19 cellular contexts compared by ENCODE assay signal in genomic region chr5:144638802-144639201, GRCh38.
DNase-seq lines count a peak whose midpoint lies in the region; FAIRE-seq and TF ChIP-seq lines count a peak whose summit lies in the region.
"Had no signal": no experiment of that assay in that cellular context is flagged by ENCODE, and none has a peak within 500 bp of the region (broad histone marks: within the 10 kb centered on the region; RNA-seq: fewer than 3 reads in every experiment).

No MANE protein-coding gene starts in this region.

- H3K79me1 ChIP-seq in mesendoderm (ENCODE audit: low read length) = no peaks in the 10 kb centered on the region

- no peak overlapping the region for H2AFZ ChIP-seq in SK-N-SH (ENCODE audit: low read depth)
- H2AFZ ChIP-seq: GM23338 had no signal

- H2AK5ac ChIP-seq in mesendoderm (ENCODE audit: low read length) = no peak overlapping the region

- POLR2A ChIA-PET in SK-N-SH (lab: Yijun Ruan, JAX) = no interaction called here

- H2BK5ac ChIP-seq in mesendoderm (ENCODE audit: low read length) = no peak overlapping the region

- no peak overlapping the region for H2BK120ac ChIP-seq in mesendoderm (ENCODE audit: low read depth, low read length)

- H2BK15ac ChIP-seq in mesendoderm (replicated peaks; ENCODE audit: low read depth) = no peak overlapping the region

- peak overlapping the region in 1 of 2 experiments; percentile 69; a peak in 2 of 4 replicates for H3K27ac ChIP-seq in SK-N-SH (ENCODE audit: low read depth in 2 of 2, low read length in 1 of 2)
- H3K27ac ChIP-seq in mesendoderm (ENCODE audit: low read depth, low read length) = no peak overlapping the region

- no peaks in the 10 kb centered on the region for H3K9me3 ChIP-seq in SK-N-SH
- H3K9me3 ChIP-seq: BE2C had no signal

- H3K79me2 ChIP-seq in SK-N-SH (ENCODE audit: insufficient read depth) (no peaks in the 10 kb centered on the region), mesendoderm (ENCODE audit: control insufficient read depth, insufficient read depth, low read length) (no peaks in the 10 kb centered on the region)

- WGBS in SK-N-SH (ENCODE audit: low lambda C conversion rate) = 10% methylated on average over 3 of the region's 3 CpGs
- WGBS in mesendoderm (ENCODE audit: extremely low coverage, insufficient coverage, low lambda C conversion rate) = no CpG with 5 or more reads among the region's 3 CpGs

- DNase-seq in NCI-H82 (lab: John Stamatoyannopoulos, UW) (peak; percentile 78), SK-N-SH (peak; percentile 42), mesendoderm (peak; percentile 24), progenitor cell of endocrine pancreas (ENCODE audit: low spot score, unreplicated experiment) (no peak), D721Med (ENCODE audit: insufficient read length, low spot score) (no peak), type B pancreatic cell (ENCODE audit: extremely low spot score, unreplicated experiment) (no peak)
- DNase-seq in activated naive CD4-positive, alpha-beta T cell treated with anti-CD3 and anti-CD28 coated beads, Interleukin-2, amount 50 U/mL, for 16 hours = no peak
- DNase-seq in stimulated activated CD4-positive, alpha-beta T cell treated with anti-CD3 and anti-CD28 coated beads, Interleukin-4, amount 100 ng/mL, for 24 hours = no peak
- DNase-seq: BE2C; C1 segment of cervical spinal cord; CD4-positive, CD25-positive, alpha-beta regulatory T cell; CD8-positive, alpha-beta memory T cell; COR-L47; GDM1; HCEC 1CT had no signal

- TF ChIP-seq EP300 in SK-N-SH (IDR thresholded peaks at IDR 0.05; ENCODE audit: borderline replicate concordance in 1 of 2, low read depth in 1 of 2, low read length in 1 of 2) = peak in 1 of 2 experiments; percentile 96; a peak in 2 of 4 replicates

- H3K9ac ChIP-seq in SK-N-SH = no peak overlapping the region
- no peak overlapping the region for H3K9ac ChIP-seq in mesendoderm (ENCODE audit: low read length)

- H3K4me1 ChIP-seq in SK-N-SH (ENCODE audit: control insufficient read depth in 1 of 2, insufficient read depth in 2 of 2, low read depth in 1 of 2, low read length in 1 of 2) (peaks cover 0 to 5% of the 10 kb centered on the region in 2 experiments; a peak in 2 of 4 replicates), mesendoderm (ENCODE audit: control insufficient read depth, low read depth, low read length) (no peaks in the 10 kb centered on the region)
- H3K4me1 ChIP-seq: BE2C had no signal

- H3K18ac ChIP-seq in mesendoderm (ENCODE audit: low read length) = no peak overlapping the region

- H3K4me3 Mint-ChIP-seq in progenitor cell of endocrine pancreas (ENCODE audit: low read depth) = no peak overlapping the region
- no peak overlapping the region for H3K4me3 Mint-ChIP-seq in type B pancreatic cell
- H3K4me3 Mint-ChIP-seq: CD4-positive, CD25-positive, alpha-beta regulatory T cell; CD8-positive, alpha-beta memory T cell; GM23338 had no signal

- no peak for TF ChIP-seq CTCF in SK-N-SH (IDR thresholded peaks at IDR 0.05)
- no peak for TF ChIP-seq CTCF in progenitor cell of endocrine pancreas (IDR thresholded peaks at IDR 0.05; ENCODE audit: unreplicated experiment)
- no peak for TF ChIP-seq CTCF in D721Med (IDR thresholded peaks at IDR 0.05; ENCODE audit: insufficient read depth, missing control alignments)
- TF ChIP-seq CTCF in type B pancreatic cell (conservative IDR thresholded peaks at IDR 0.05) = no peak

- no peak overlapping the region for H3K23ac ChIP-seq in mesendoderm (ENCODE audit: low read length)

- no peaks in the 10 kb centered on the region for H3K9me2 ChIP-seq in SK-N-SH

- CTCF ChIA-PET in SK-N-SH (lab: Yijun Ruan, JAX) = no interaction called here

- H3K27ac Mint-ChIP-seq in progenitor cell of endocrine pancreas = peak overlapping the region; percentile 29
- no peak overlapping the region for H3K27ac Mint-ChIP-seq in type B pancreatic cell
- H3K27ac Mint-ChIP-seq: CD8-positive, alpha-beta memory T cell; GM23338 had no signal

- no peak overlapping the region for H3K4me3 ChIP-seq in SK-N-SH (ENCODE audit: low read depth in 2 of 2, low read length in 1 of 2)
- no peak overlapping the region for H3K4me3 ChIP-seq in mesendoderm (ENCODE audit: low read length)
- H3K4me3 ChIP-seq: GM23338 had no signal

- H4K5ac ChIP-seq in mesendoderm (ENCODE audit: low read length) = no peak overlapping the region

- H3K4me1 Mint-ChIP-seq in progenitor cell of endocrine pancreas (ENCODE audit: low read depth) = peaks cover 16% of the 10 kb centered on the region
- no peaks in the 10 kb centered on the region for H3K4me1 Mint-ChIP-seq in type B pancreatic cell (ENCODE audit: unreplicated experiment)
- H3K4me1 Mint-ChIP-seq: CD4-positive, CD25-positive, alpha-beta regulatory T cell; CD8-positive, alpha-beta memory T cell; GM23338 had no signal

- H3K36me3 Mint-ChIP-seq in progenitor cell of endocrine pancreas (ENCODE audit: insufficient read depth) (peaks cover 4% of the 10 kb centered on the region), type B pancreatic cell (no peaks in the 10 kb centered on the region)
- H3K36me3 Mint-ChIP-seq: CD4-positive, CD25-positive, alpha-beta regulatory T cell; CD8-positive, alpha-beta memory T cell had no signal

- FAIRE-seq in D721Med (lab: Jason Lieb, UNC) = no peak
- FAIRE-seq: GM12892, GM18507, H54 had no signal

- 0 out of 2 replicates have a peak, but pooled peaks have one; percentile 5 for TF ChIP-seq RAD21 in SK-N-SH (IDR thresholded peaks at IDR 0.05; ENCODE audit: low read length)

- H3F3A ChIP-seq in SK-N-SH (replicated peaks; ENCODE audit: insufficient read depth) = no peaks in the 10 kb centered on the region

- no peak overlapping the region for H3K4ac ChIP-seq in mesendoderm (ENCODE audit: low read depth, low read length)

- H4K8ac ChIP-seq in mesendoderm (ENCODE audit: low read depth, low read length) = no peak overlapping the region

- H3K27me3 ChIP-seq in SK-N-SH (ENCODE audit: insufficient read depth) (no peaks in the 10 kb centered on the region), mesendoderm (ENCODE audit: insufficient read depth, low read length, poor library complexity) (no peaks in the 10 kb centered on the region)
- H3K27me3 ChIP-seq: BE2C had no signal

- no peaks in the 10 kb centered on the region for H3K27me3 Mint-ChIP-seq in progenitor cell of endocrine pancreas
- no peaks in the 10 kb centered on the region for H3K27me3 Mint-ChIP-seq in type B pancreatic cell
- H3K27me3 Mint-ChIP-seq: CD4-positive, CD25-positive, alpha-beta regulatory T cell; CD8-positive, alpha-beta memory T cell had no signal

- H3K9me3 Mint-ChIP-seq in progenitor cell of endocrine pancreas (ENCODE audit: low read depth) = peaks cover 21% of the 10 kb centered on the region
- peaks cover 9% of the 10 kb centered on the region for H3K9me3 Mint-ChIP-seq in type B pancreatic cell

- H4K20me1 ChIP-seq in SK-N-SH (ENCODE audit: insufficient read depth) = no peaks in the 10 kb centered on the region

- H3K36me3 ChIP-seq in SK-N-SH (replicated peaks in 1 of 2; ENCODE audit: control insufficient read depth in 1 of 2, insufficient read depth in 2 of 2, low read length in 1 of 2) (no peaks in the 10 kb centered on the region), mesendoderm (ENCODE audit: control insufficient read depth, insufficient read depth, low read length) (no peaks in the 10 kb centered on the region)
- H3K36me3 ChIP-seq: BE2C had no signal

- H3K56ac ChIP-seq in mesendoderm (ENCODE audit: low read length) = no peak overlapping the region

- H3K4me2 ChIP-seq in SK-N-SH (no peak overlapping the region), mesendoderm (ENCODE audit: low read length) (no peak overlapping the region)
- H3K4me2 ChIP-seq: GM23338 had no signal

TF ChIP-seq in SK-N-SH, 30 proteins besides CTCF, POLR2A, EP300 and RAD21:
- TF ChIP-seq GATA2 (CRISPR knock-in tag; IDR thresholded peaks at IDR 0.05) (peak; percentile 90), REST (IDR thresholded peaks at IDR 0.05; ENCODE audit: low read depth, low read length) (no peak), TCF12 (IDR thresholded peaks at IDR 0.05) (peak; percentile 26; the same call in 1 of the 2 replicates), JUND (IDR thresholded peaks at IDR 0.05) (no peak), RCOR1 (IDR thresholded peaks at IDR 0.05; ENCODE audit: low read length) (peak; percentile 92), POLR2AphosphoS5 (IDR thresholded peaks at IDR 0.05; ENCODE audit: low read depth, low read length) (peak; percentile 22; the same call in 1 of the 2 replicates), SMC3 (IDR thresholded peaks at IDR 0.05; ENCODE audit: low read depth, low read length) (0 out of 2 replicates have a peak, but pooled peaks have one; percentile 4), RFX5 (IDR thresholded peaks at IDR 0.05; ENCODE audit: low read length) (no peak), CHD2 (IDR thresholded peaks at IDR 0.05; ENCODE audit: low read length, partially characterized antibody) (peak; percentile 84), FOXJ3 (CRISPR knock-in tag; IDR thresholded peaks at IDR 0.05) (peak; percentile 78)

Comparison
In these comparisons a context has a peak if more than half of its experiments do, and no peak if none do; other contexts are left out.
1. DNase-seq: peak in NCI-H82 (single experiment), SK-N-SH (single experiment) and mesendoderm (single experiment); none in progenitor cell of endocrine pancreas (single experiment), D721Med (single experiment), type B pancreatic cell (single experiment), activated naive CD4-positive, alpha-beta T cell treated with anti-CD3 and anti-CD28 coated beads, Interleukin-2, amount 50 U/mL, for 16 hours (single experiment) and stimulated activated CD4-positive, alpha-beta T cell treated with anti-CD3 and anti-CD28 coated beads, Interleukin-4, amount 100 ng/mL, for 24 hours (single experiment).